In genomic region chr1:27928216-27928954, GRCh38 we compare ENCODE assay signal across 28 cellular contexts. TPM values are rescaled to one million over a fixed set of nuclear protein-coding genes. Genes with fewer than 3 reads are reported as not detected.
DNase-seq lines count a peak whose midpoint lies in the region; ATAC-seq and TF ChIP-seq lines count a peak whose summit lies in the region.
"Had no signal": no experiment of that assay in that cellular context is flagged by ENCODE, and none has a peak within 500 bp of the region (broad histone marks: within the 10 kb centered on the region; RNA-seq: fewer than 3 reads in every experiment).

No MANE protein-coding gene starts in this region.

- no peak overlapping the region for H2BK12ac ChIP-seq in H9 (ENCODE audit: insufficient read length, low read depth, low read length)

- DNase-seq in ELF-1 (ENCODE audit: low read depth, low spot score) (peak; percentile 28), H9 (peak; percentile 39), RWPE2 (ENCODE audit: low spot score) (no peak), foreskin keratinocyte (peak in 1 of 2 donors; percentile 36), NCI-H187 treated with DMSO at 0.1 percent for 48 hours (lab: John Stamatoyannopoulos, UW) (no peak), endothelial cell (ENCODE audit: low spot score) (no peak)
- DNase-seq: activated B cell treated with CpG ODN at 0.5 μM for 24 hours; activated CD4-positive, alpha-beta memory T cell treated with anti-CD3 and anti-CD28 coated beads, Interleukin-2, amount 10 ng/mL, durations not matched to agents 7 days and 5 days; activated naive CD4-positive, alpha-beta T cell treated with Interleukin-2 at 50 U/mL for 16 hours; amniotic stem cell; caudate nucleus; CD4-positive, CD25-positive, alpha-beta regulatory T cell; erythroblast; foreskin fibroblast; left ventricle myocardium superior; midbrain; NCI-H1048; NCI-H2081; NCI-H510A; RPMI8226; stimulated activated CD4-positive, alpha-beta T cell treated with anti-CD3 and anti-CD28 coated beads, Interleukin-12 subunit alpha, Interleukin-12 subunit beta, amount 100 ng/mL, for 4 hours; T-helper 9 cell; thyroid gland had no signal

- H3K18ac ChIP-seq in H9 (ENCODE audit: insufficient read length, low read depth, low read length): no peak overlapping the region

- H3K4me1 Mint-ChIP-seq in H9 (peaks cover 10 to 12% of the 10 kb centered on the region in 2 experiments), endothelial cell (ENCODE audit: unreplicated experiment) (peaks cover 4% of the 10 kb centered on the region)
- H3K4me1 Mint-ChIP-seq: CD4-positive, CD25-positive, alpha-beta regulatory T cell had no signal

- H2BK120ac ChIP-seq in H9 (ENCODE audit: low read depth, low read length, poor library complexity, severe bottlenecking): no peak overlapping the region

- no peaks in the 10 kb centered on the region for H3K9me3 Mint-ChIP-seq in H9
- H3K9me3 Mint-ChIP-seq in endothelial cell (ENCODE audit: unreplicated experiment): no peaks in the 10 kb centered on the region
- H3K9me3 Mint-ChIP-seq: activated B cell treated with CpG ODN at 0.5 μM for 24 hours; activated CD4-positive, alpha-beta memory T cell treated with anti-CD3 and anti-CD28 coated beads, Interleukin-2, amount 10 ng/mL, durations not matched to agents 7 days and 5 days; natural killer cell treated with Interleukin-12 subunit alpha and Interleukin-12 subunit beta and Interleukin-15 and Interleukin-18, amount 100 ng/mL, for 72 hours; stimulated activated naive CD8-positive, alpha-beta T cell treated with anti-CD3 and anti-CD28 coated beads, Interleukin-15, Interleukin-2, amounts not matched to agents 100 ng/mL and 50 ng/mL, for 24 hours had no signal

- no peaks in the 10 kb centered on the region for H4K20me1 ChIP-seq in H9 (ENCODE audit: control insufficient read depth, insufficient read depth, insufficient read length)

- H3T11ph ChIP-seq in H9 (ENCODE audit: low read length): no peak overlapping the region

- no peak overlapping the region for H3K4me3 Mint-ChIP-seq in H9
- H3K4me3 Mint-ChIP-seq in endothelial cell (ENCODE audit: unreplicated experiment): no peak overlapping the region
- H3K4me3 Mint-ChIP-seq: activated B cell treated with CpG ODN at 0.5 μM for 24 hours; activated CD4-positive, alpha-beta memory T cell treated with anti-CD3 and anti-CD28 coated beads, Interleukin-2, amount 10 ng/mL, durations not matched to agents 7 days and 5 days; CD4-positive, CD25-positive, alpha-beta regulatory T cell; natural killer cell treated with Interleukin-12 subunit alpha and Interleukin-12 subunit beta and Interleukin-15 and Interleukin-18, amount 100 ng/mL, for 72 hours; stimulated activated naive CD8-positive, alpha-beta T cell treated with anti-CD3 and anti-CD28 coated beads, Interleukin-15, Interleukin-2, amounts not matched to agents 100 ng/mL and 50 ng/mL, for 24 hours had no signal

- H2BK20ac ChIP-seq in H9 (ENCODE audit: low read depth, low read length, poor library complexity, severe bottlenecking): no peak overlapping the region

- ATAC-seq in RWPE2 (ENCODE audit: low read depth) (peak; percentile 35; the same call in 1 of the 3 replicates), foreskin keratinocyte (no peak), GM18517 (IDR thresholded peaks at IDR 0.05; ENCODE audit: unreplicated experiment) (no peak), HG02610 (IDR thresholded peaks at IDR 0.05; ENCODE audit: unreplicated experiment) (no peak)
- ATAC-seq: left ventricle myocardium superior; natural killer cell treated with Interleukin-12 subunit alpha and Interleukin-12 subunit beta and Interleukin-15 and Interleukin-18, amount 100 ng/mL, for 72 hours had no signal

- H2BK5ac ChIP-seq in H9 (ENCODE audit: insufficient read length, low read length): no peak overlapping the region

- H3K4ac ChIP-seq in H9 (ENCODE audit: low read depth, low read length): no peak overlapping the region

- no peak overlapping the region for H3K9ac ChIP-seq in H9 (ENCODE audit: extremely low read depth, insufficient read length, low read length)

- H3K56ac ChIP-seq in H9 (ENCODE audit: insufficient read length, low read depth, low read length): no peak overlapping the region

- peaks cover 6% of the 10 kb centered on the region; the same call in 1 of the 2 replicates for H3K4me1 ChIP-seq in H9 (ENCODE audit: insufficient read depth, low read length)
- no peaks in the 10 kb centered on the region for H3K4me1 ChIP-seq in RWPE2 (ENCODE audit: insufficient read depth, poor library complexity, severe bottlenecking)
- no peaks in the 10 kb centered on the region for H3K4me1 ChIP-seq in foreskin keratinocyte
- H3K4me1 ChIP-seq: thyroid gland had no signal

- no peak overlapping the region for H2AK5ac ChIP-seq in H9 (ENCODE audit: insufficient read length, low read length)

- no peak overlapping the region for H3K14ac ChIP-seq in H9 (ENCODE audit: insufficient read depth, low read length)

- H3K36me3 Mint-ChIP-seq in H9 (ENCODE audit: insufficient read depth in 1 of 3, low read depth in 3 of 3) (no peaks in the 10 kb centered on the region), endothelial cell (ENCODE audit: low read depth, unreplicated experiment) (no peaks in the 10 kb centered on the region)
- H3K36me3 Mint-ChIP-seq: natural killer cell treated with Interleukin-12 subunit alpha and Interleukin-12 subunit beta and Interleukin-15 and Interleukin-18, amount 100 ng/mL, for 72 hours had no signal

- H3K27me3 ChIP-seq in H9 (ENCODE audit: insufficient read depth, low read length): no peaks in the 10 kb centered on the region
- H3K27me3 ChIP-seq in RWPE2 (ENCODE audit: insufficient read depth, poor library complexity, severe bottlenecking): no peaks in the 10 kb centered on the region
- peaks cover 2% of the 10 kb centered on the region for H3K27me3 ChIP-seq in foreskin keratinocyte
- H3K27me3 ChIP-seq: thyroid gland had no signal

- H3K27ac Mint-ChIP-seq in H9 (no peak overlapping the region), endothelial cell (ENCODE audit: unreplicated experiment) (no peak overlapping the region)
- H3K27ac Mint-ChIP-seq: activated B cell treated with CpG ODN at 0.5 μM for 24 hours; activated CD4-positive, alpha-beta memory T cell treated with anti-CD3 and anti-CD28 coated beads, Interleukin-2, amount 10 ng/mL, durations not matched to agents 7 days and 5 days; natural killer cell treated with Interleukin-12 subunit alpha and Interleukin-12 subunit beta and Interleukin-15 and Interleukin-18, amount 100 ng/mL, for 72 hours; stimulated activated naive CD8-positive, alpha-beta T cell treated with anti-CD3 and anti-CD28 coated beads, Interleukin-15, Interleukin-2, amounts not matched to agents 100 ng/mL and 50 ng/mL, for 24 hours had no signal

- no peak overlapping the region for H2BK15ac ChIP-seq in H9 (ENCODE audit: low read depth, low read length)

- H3K36me3 ChIP-seq in RWPE2 (ENCODE audit: low read depth): no peaks in the 10 kb centered on the region
- H3K36me3 ChIP-seq: thyroid gland had no signal

- no peak overlapping the region for H4K91ac ChIP-seq in H9 (ENCODE audit: insufficient read length, low read depth, low read length)

- H3K4me2 ChIP-seq in H9 (ENCODE audit: insufficient read depth, insufficient read length, low read length): no peak overlapping the region

- WGBS in H9 (ENCODE audit: extremely low coverage, insufficient read length, low lambda C conversion rate): no CpG with 5 or more reads among the region's 5 CpGs

- no peaks in the 10 kb centered on the region for H3K79me1 ChIP-seq in H9 (ENCODE audit: insufficient read depth, low read depth, low read length, poor library complexity, severe bottlenecking)

- no peaks in the 10 kb centered on the region for H3K9me3 ChIP-seq in H9 (ENCODE audit: control insufficient read depth, low read depth, low read length)
- H3K9me3 ChIP-seq in RWPE2 (ENCODE audit: severe bottlenecking): no peaks in the 10 kb centered on the region
- H3K9me3 ChIP-seq: thyroid gland had no signal

- no peak overlapping the region for H4K8ac ChIP-seq in H9 (replicated peaks; ENCODE audit: insufficient read length, low read depth, low read length)

- H3K27me3 Mint-ChIP-seq in H9 (ENCODE audit: low read depth) (no peaks in the 10 kb centered on the region), endothelial cell (ENCODE audit: unreplicated experiment) (no peaks in the 10 kb centered on the region)

- H3K79me2 ChIP-seq in H9 (ENCODE audit: insufficient read depth, low read length): no peaks in the 10 kb centered on the region

- H2AFZ ChIP-seq in H9 (ENCODE audit: low read length): no peak overlapping the region

- no peak overlapping the region for H4K5ac ChIP-seq in H9 (ENCODE audit: insufficient read length, low read depth, low read length)

- no peak overlapping the region for H3K23ac ChIP-seq in H9 (ENCODE audit: insufficient read length, low read depth, low read length)

- H3K4me3 ChIP-seq in RWPE2 (ENCODE audit: severe bottlenecking): no peak overlapping the region
- H3K4me3 ChIP-seq: thyroid gland had no signal

- TF ChIP-seq CTCF in H9 (conservative IDR thresholded peaks at IDR 0.05) (peak; percentile 41; the same call in 2 of the 3 replicates), RWPE2 (IDR thresholded peaks at IDR 0.05; ENCODE audit: poor library complexity, severe bottlenecking) (no peak), foreskin keratinocyte (conservative IDR thresholded peaks at IDR 0.05) (peak; percentile 7), endothelial cell (IDR thresholded peaks at IDR 0.05; ENCODE audit: unreplicated experiment) (no peak)

- no peaks in the 10 kb centered on the region for H3K23me2 ChIP-seq in H9 (ENCODE audit: insufficient read length, low read depth, low read length, poor library complexity, severe bottlenecking)

- H3K27ac ChIP-seq in H9 (ENCODE audit: insufficient read length, low read depth, low read length) (no peak overlapping the region), RWPE2 (ENCODE audit: poor library complexity, severe bottlenecking) (no peak overlapping the region), foreskin keratinocyte (no peak overlapping the region)
- H3K27ac ChIP-seq: thyroid gland had no signal

RNA-seq across cellular contexts. Expression of gene SMPDL3B, which starts 6.4 kb away (rescaled TPM):
- 49.5 and 51.3 TPM in 2 replicates for total RNA-seq in H9 (2021)
- total RNA-seq in foreskin keratinocyte: 0.42 and 0.48 TPM in 2 replicates
- polyA plus RNA-seq in foreskin keratinocyte: 0.48 and 0.63 TPM in 2 replicates
- 3.3 TPM for total RNA-seq in endothelial cell (ENCODE audit: unreplicated experiment)
- total RNA-seq: activated B cell treated with CpG ODN at 0.5 μM for 24 hours, left ventricle myocardium superior, osteocyte had no signal

RNA-seq across cellular contexts. Expression of gene RPA2, which starts 14.0 kb away (rescaled TPM):
- 81.4 and 83.5 TPM in 2 replicates for total RNA-seq in H9 (2021)
- 29.4 and 38.8 TPM in 2 replicates for total RNA-seq in foreskin keratinocyte
- polyA plus RNA-seq in foreskin keratinocyte: 30.5 and 41.4 TPM in 2 replicates
- total RNA-seq in endothelial cell (ENCODE audit: unreplicated experiment): 34.6 TPM

RNA-seq across cellular contexts. Expression of gene XKR8, which starts 31.4 kb away (rescaled TPM):
- 17.2 and 17.9 TPM in 2 replicates for total RNA-seq in H9 (2021)
- 4.4 and 4.7 TPM in 2 replicates for total RNA-seq in foreskin keratinocyte
- 4.6 and 5.2 TPM in 2 replicates for polyA plus RNA-seq in foreskin keratinocyte
- 20.1 TPM for total RNA-seq in endothelial cell (ENCODE audit: unreplicated experiment)

RNA-seq across cellular contexts. Expression of gene THEMIS2, which starts 56.0 kb away (rescaled TPM):
- 17.2 and 18.7 TPM in 2 replicates for total RNA-seq in H9 (2021)
- total RNA-seq in foreskin keratinocyte: 2.1 and 2.3 TPM in 2 replicates
- polyA plus RNA-seq in foreskin keratinocyte: 1.5 and 1.9 TPM in 2 replicates
- total RNA-seq in endothelial cell (ENCODE audit: unreplicated experiment): 9.6 TPM

Comparison
In these comparisons a context has a peak if more than half of its experiments do, and no peak if none do; other contexts are left out.
1. DNase-seq: peak in ELF-1 (single experiment) and H9 (single experiment); none in RWPE2 (single experiment), NCI-H187 treated with DMSO at 0.1 percent for 48 hours (single experiment) and endothelial cell (single experiment).
2. CTCF ChIP-seq: peak in H9 (single experiment) and foreskin keratinocyte (single experiment); none in RWPE2 (single experiment) and endothelial cell (single experiment).
3. RNA of gene SMPDL3B, which starts 6.4 kb away (total RNA-seq): 49.5 to 51.3 TPM in H9; 3.3 TPM in endothelial cell (single experiment) and 0.42 to 0.48 TPM in foreskin keratinocyte; every median in the first group is over 10 times any median in the second.